In the genomic region with DNA sequence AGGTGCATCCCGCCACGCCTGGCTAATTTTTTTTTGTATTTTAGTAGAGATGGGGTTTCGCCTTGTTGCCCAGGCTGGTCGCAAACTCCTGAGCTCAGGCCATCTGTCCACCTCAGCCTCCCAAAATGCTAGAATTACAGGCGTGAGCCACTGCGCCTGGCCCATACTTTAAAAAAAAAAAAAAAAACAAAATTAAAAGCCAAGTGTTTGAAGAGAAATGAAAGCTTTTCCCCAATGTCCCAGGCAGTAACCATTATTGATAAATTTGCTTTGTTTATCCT, we compare ENCODE assay signal across 17 cellular contexts. TPM values are rescaled to one million over a fixed set of nuclear protein-coding genes. Genes with fewer than 3 reads are reported as not detected.
A peak's percentile ranks its signal among the peaks of the same experiment; 100 is the strongest.
DNase-seq lines count a peak whose midpoint lies in the region; ATAC-seq and TF ChIP-seq lines count a peak whose summit lies in the region.
"Had no signal": no experiment of that assay in that cellular context is flagged by ENCODE, and none has a peak within 500 bp of the region (broad histone marks: within the 10 kb centered on the region; RNA-seq: fewer than 3 reads in every experiment).

No MANE protein-coding gene starts in this region.

- TF ChIP-seq POLR2A in spleen (IDR thresholded peaks at IDR 0.05) = no peak

- peaks cover 28% of the 10 kb centered on the region for H4K20me1 ChIP-seq in SU-DHL-6 (ENCODE audit: low read depth, low read length)

- no peak overlapping the region for H2AFZ ChIP-seq in SU-DHL-6 (ENCODE audit: low read depth, low read length, severe bottlenecking)

- H3K27me3 ChIP-seq in HUES48 (ENCODE audit: control insufficient read depth, insufficient read depth, low read length) (no peaks in the 10 kb centered on the region), SU-DHL-6 (ENCODE audit: low read length) (no peaks in the 10 kb centered on the region), spleen (replicated peaks in 1 of 7) (no peaks in the 10 kb centered on the region)
- H3K27me3 ChIP-seq: thyroid gland had no signal

- H3K9ac ChIP-seq in HUES48 (ENCODE audit: low read depth, low read length) (no peak overlapping the region), SU-DHL-6 (ENCODE audit: low read length) (no peak overlapping the region)

- peaks cover 92 to 94% of the 10 kb centered on the region in 2 donors for H3K4me1 Mint-ChIP-seq in immature natural killer cell

- H3K4me3 ChIP-seq in HUES48 (ENCODE audit: low read depth, low read length) (no peak overlapping the region), SU-DHL-6 (ENCODE audit: insufficient read depth, low read length, poor library complexity, severe bottlenecking) (no peak overlapping the region), spleen (no peak overlapping the region)
- H3K4me3 ChIP-seq: thyroid gland had no signal

- peaks cover 74% of the 10 kb centered on the region for H3K4me1 ChIP-seq in HUES48 (ENCODE audit: control insufficient read depth, insufficient read depth, low read length)
- peaks cover 82 to 100% (median 99%) of the 10 kb centered on the region in 6 donors for H3K4me1 ChIP-seq in spleen

- intact Hi-C loops in spleen (cut with DNase I; ENCODE audit: low total_unique reads) = no loop called here

- 0 out of 2 replicates have a peak, but pooled peaks cover 4% of the 10 kb centered on the region for H3F3A ChIP-seq in SU-DHL-6 (ENCODE audit: insufficient read depth)

- peak overlapping the region in 1 of 5 donors; percentile 92 for H3K4me3 Mint-ChIP-seq in immature natural killer cell
- H3K4me3 Mint-ChIP-seq: T-helper 1 cell treated with Interleukin-12 subunit alpha and Interleukin-12 subunit beta and Interleukin-4 antibody, amounts not matched to agents 30 μg/mL and 1 μg/mL, for 36 hours had no signal

- no peaks in the 10 kb centered on the region for H3K9me3 Mint-ChIP-seq in immature natural killer cell
- H3K9me3 Mint-ChIP-seq: mesothelial cell of epicardium; T-helper 1 cell treated with Interleukin-12 subunit alpha and Interleukin-12 subunit beta and Interleukin-4 antibody, amounts not matched to agents 30 μg/mL and 1 μg/mL, for 36 hours had no signal

- DNase-seq in immature natural killer cell (no peak), spleen (no peak), D341Med (ENCODE audit: low spot score) (no peak), NCI-H526 (lab: John Stamatoyannopoulos, UW) (no peak)
- DNase-seq: activated effector memory CD4-positive, alpha-beta T cell treated with Interleukin-2 at 50 U/mL for 16 hours; DMS79 treated with DMSO at 0.1 percent for 48 hours; NCI-H2081 treated with DMSO at 0.1 percent for 48 hours; RPMI8226; stimulated activated CD4-positive, alpha-beta T cell treated with anti-CD3 and anti-CD28 coated beads, Interleukin-4, amount 100 ng/mL, for 24 hours had no signal

- H3K27me3 Mint-ChIP-seq in immature natural killer cell (ENCODE audit: low read depth in 3 of 3) = peaks cover 8 to 26% (median 17%) of the 10 kb centered on the region in 3 donors

- no peaks in the 10 kb centered on the region for H3K36me3 Mint-ChIP-seq in immature natural killer cell
- H3K36me3 Mint-ChIP-seq: mesothelial cell of epicardium had no signal

- H3K27ac ChIP-seq in HUES48 (ENCODE audit: low read depth, low read length) = peak overlapping the region; percentile 91
- H3K27ac ChIP-seq in SU-DHL-6 (ENCODE audit: low read depth, low read length) = no peak overlapping the region; the same call in 1 of the 2 replicates
- peak overlapping the region in 6 of 8 donors; percentile 1 to 76 (median 62) for H3K27ac ChIP-seq in spleen

- H3K36me3 ChIP-seq in HUES48 (ENCODE audit: control insufficient read depth, insufficient read depth, low read length) = peaks cover 3% of the 10 kb centered on the region
- H3K36me3 ChIP-seq in SU-DHL-6 (ENCODE audit: low read length) = no peaks in the 10 kb centered on the region
- peaks cover 0 to 11% (median 0%) of the 10 kb centered on the region in 6 donors for H3K36me3 ChIP-seq in spleen
- H3K36me3 ChIP-seq: thyroid gland had no signal

- H3K79me2 ChIP-seq in SU-DHL-6 (ENCODE audit: insufficient read depth, low read length) = peaks cover 99% of the 10 kb centered on the region

- no peaks in the 10 kb centered on the region for H3K9me2 ChIP-seq in SU-DHL-6 (replicated peaks; ENCODE audit: insufficient read depth, low read length)

- H3K4me2 ChIP-seq in SU-DHL-6 (ENCODE audit: low read depth, low read length, poor library complexity, severe bottlenecking) = peak overlapping the region; percentile 35

- WGBS in spleen, 5 donors = 79 to 89% (median 86%) methylated on average over 6 of the region's 6 CpGs

- H3K9me3 ChIP-seq in HUES48 (ENCODE audit: control insufficient read depth, insufficient read depth, low read length) = no peaks in the 10 kb centered on the region
- no peaks in the 10 kb centered on the region for H3K9me3 ChIP-seq in SU-DHL-6 (ENCODE audit: insufficient read depth, low read length)
- no peaks in the 10 kb centered on the region for H3K9me3 ChIP-seq in spleen
- H3K9me3 ChIP-seq: thyroid gland had no signal

- TF ChIP-seq CTCF in SU-DHL-6 (IDR thresholded peaks at IDR 0.05; ENCODE audit: insufficient read depth, low read length, poor library complexity, severe bottlenecking) = no peak
- TF ChIP-seq CTCF in spleen (IDR thresholded peaks at IDR 0.05 in 8 of 11, conservative IDR thresholded peaks at IDR 0.05 in 3 of 11) = no peak

- no peak for ATAC-seq in HG03025 (IDR thresholded peaks at IDR 0.05; ENCODE audit: low FRiP score, unreplicated experiment)
- no peak for ATAC-seq in GM21447 (IDR thresholded peaks at IDR 0.05; ENCODE audit: unreplicated experiment)
- ATAC-seq: activated CD4-positive, CD25-positive, alpha-beta regulatory T cell treated with anti-CD3 and anti-CD28 coated beads, Interleukin-2, amount 50 U/mL, for 24 hours had no signal

- peak overlapping the region in 4 of 6 donors; percentile 85 to 98 (median 92) for H3K27ac Mint-ChIP-seq in immature natural killer cell
- H3K27ac Mint-ChIP-seq: T-helper 1 cell treated with Interleukin-12 subunit alpha and Interleukin-12 subunit beta and Interleukin-4 antibody, amounts not matched to agents 30 μg/mL and 1 μg/mL, for 36 hours had no signal

RNA-seq across cellular contexts. Expression of a gene that starts 9.5 kb away (rescaled TPM):
- polyA plus RNA-seq in immature natural killer cell (10 to 100 TPM in 1 of 3 donors, 1 to 10 TPM in 2; 2.0 to 48.1 (median 9.6) TPM), spleen (10 to 100 TPM; 23.3 to 63.1 (median 31.4) TPM)
- total RNA-seq in spleen = 100 to 1,000 TPM; 136 to 235 (median 186) TPM
